Comparison of ENCODE assay signal across 8 cellular contexts in the genomic region with DNA sequence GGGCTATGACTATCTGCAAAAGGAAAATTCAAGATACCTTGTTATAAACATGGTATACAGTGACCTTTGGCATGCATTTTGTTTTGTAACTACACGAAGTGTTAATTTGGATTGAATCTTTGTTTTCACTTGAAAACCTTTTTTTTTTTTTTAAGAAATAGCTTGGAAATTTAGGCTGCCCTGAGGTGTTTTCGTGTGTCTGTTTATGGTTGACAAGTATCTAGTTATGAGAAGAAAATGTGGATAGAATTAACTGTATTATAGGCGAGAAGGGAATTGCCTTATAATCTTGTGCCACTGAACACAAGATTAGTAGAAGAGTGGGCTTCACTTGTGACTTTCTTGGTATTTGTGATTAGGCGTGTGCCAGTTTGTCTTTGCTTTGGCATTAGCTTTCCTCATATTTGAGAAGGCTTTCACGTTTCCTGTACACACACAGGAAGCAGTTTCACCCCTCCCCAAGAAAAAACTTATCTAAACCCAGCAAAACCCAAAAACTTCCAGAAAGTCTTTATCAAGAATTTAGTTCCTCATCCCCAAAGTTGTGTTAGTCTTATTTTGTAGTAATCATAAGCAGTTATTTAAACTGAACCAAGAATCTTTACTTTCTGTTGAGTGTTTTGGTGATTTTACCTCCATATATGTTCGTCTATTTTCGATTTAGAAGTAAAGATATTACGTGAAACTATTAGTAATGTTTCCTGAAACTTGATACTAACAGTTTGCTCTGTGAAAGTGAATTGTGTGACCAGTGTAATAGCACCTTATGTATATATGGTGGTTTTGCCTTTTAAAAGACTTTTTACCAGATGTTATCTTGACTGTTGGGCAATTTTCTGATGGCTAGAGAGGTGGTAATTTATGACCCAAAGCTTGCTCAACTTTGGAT. TPM values are rescaled to one million over a fixed set of nuclear protein-coding genes. Genes with fewer than 3 reads are reported as not detected.
DNase-seq lines count a peak whose midpoint lies in the region; ATAC-seq, FAIRE-seq and TF ChIP-seq lines count a peak whose summit lies in the region.

No MANE protein-coding gene starts in this region.

- TF ChIP-seq CTCF in BJ (IDR thresholded peaks at IDR 0.05; ENCODE audit: insufficient read depth, low read depth, low read length), result no peak
- TF ChIP-seq CTCF in OCI-LY3 (IDR thresholded peaks at IDR 0.05; ENCODE audit: low read depth, low read length), result no peak
- no peak for TF ChIP-seq CTCF in pancreas (IDR thresholded peaks at IDR 0.05)

- H3K9ac ChIP-seq in OCI-LY3 (ENCODE audit: low read length) (peak overlapping the region; percentile 89; the same call in 1 of the 2 replicates), endocrine pancreas (ENCODE audit: control insufficient read depth, insufficient read depth, low read length) (no peak overlapping the region)

- DNase-seq in BJ (ENCODE audit: low read depth) (no peak), renal cortical epithelial cell (ENCODE audit: low read depth) (peak; percentile 31), DMS153 (lab: John Stamatoyannopoulos, UW) (no peak), iPS-NIHi11 (ENCODE audit: low spot score) (no peak), pancreas (no peak)

- H3K36me3 ChIP-seq in BJ (ENCODE audit: control insufficient read depth, insufficient read depth, low read length) (no peaks in the 10 kb centered on the region), OCI-LY3 (replicated peaks; ENCODE audit: low read depth, low read length) (no peaks in the 10 kb centered on the region), endocrine pancreas (ENCODE audit: control insufficient read depth, insufficient read depth, low read length) (no peaks in the 10 kb centered on the region), pancreas (no peaks in the 10 kb centered on the region)

- H3K79me2 ChIP-seq in OCI-LY3 (ENCODE audit: low read length), result peaks cover 92% of the 10 kb centered on the region

- H3K4me1 ChIP-seq in OCI-LY3 (ENCODE audit: low read length) (peaks cover 28% of the 10 kb centered on the region), endocrine pancreas (ENCODE audit: control insufficient read depth, insufficient read depth, low read length) (peaks cover 47% of the 10 kb centered on the region), pancreas (peaks cover 13 to 50% (median 48%) of the 10 kb centered on the region in 3 donors)

- POLR2A ChIA-PET in BJ (lab: Charles Lee), result interaction anchor here (0.6 kb wide), 1 partner anchor 301 kb away, joined by 3 read pairs; no protein-coding TSS in a partner anchor

- 15 to 19% methylated on average over 8 of the region's 8 CpGs for WGBS in pancreas, 2 donors

- H3K9me3 ChIP-seq in OCI-LY3 (ENCODE audit: insufficient read depth, low read length) (no peaks in the 10 kb centered on the region), endocrine pancreas (ENCODE audit: control insufficient read depth, low read length) (no peaks in the 10 kb centered on the region), pancreas (no peaks in the 10 kb centered on the region)

- no peak for FAIRE-seq in pancreas (lab: Jason Lieb, UNC)

- peak overlapping the region; percentile 23 for H3K4me3 ChIP-seq in BJ (ENCODE audit: low read depth, low read length)
- H3K4me3 ChIP-seq in OCI-LY3 (ENCODE audit: low read length), result peak overlapping the region; percentile 96
- peak overlapping the region; percentile 86 for H3K4me3 ChIP-seq in endocrine pancreas (ENCODE audit: control insufficient read depth, insufficient read depth, low read length)
- H3K4me3 ChIP-seq in pancreas, result peak overlapping the region in 2 of 4 donors; percentile 4 to 13

- H3K4me2 ChIP-seq in OCI-LY3 (ENCODE audit: low read length), result peak overlapping the region; percentile 93

- ATAC-seq in GM19468 (IDR thresholded peaks at IDR 0.05; ENCODE audit: extremely low read depth, unreplicated experiment) (peak; percentile 19), pancreas (no peak)

- H2AFZ ChIP-seq in OCI-LY3 (ENCODE audit: low read depth, low read length), result no peak overlapping the region

- CTCF ChIA-PET in BJ (lab: Yijun Ruan, JAX), result interaction anchor here (0.9 to 2.1 kb wide), 3 partner anchors 9 to 194 kb away, joined by 3 to 6 read pairs (median 4); no protein-coding TSS in a partner anchor

- H3K27me3 ChIP-seq in BJ (ENCODE audit: control insufficient read depth, insufficient read depth, low read length) (no peaks in the 10 kb centered on the region), OCI-LY3 (ENCODE audit: low read depth, low read length) (no peaks in the 10 kb centered on the region), endocrine pancreas (ENCODE audit: control insufficient read depth, insufficient read depth, low read length) (no peaks in the 10 kb centered on the region), pancreas (no peaks in the 10 kb centered on the region)

- H4K20me1 ChIP-seq in OCI-LY3 (ENCODE audit: insufficient read depth, low read length), result peaks cover 76% of the 10 kb centered on the region

- intact Hi-C loops in pancreas (cut with DNase I), result no loop called here

- H3K27ac ChIP-seq in OCI-LY3 (ENCODE audit: low read length) (peak overlapping the region; percentile 40), pancreas (peak overlapping the region in 2 of 4 donors; percentile 64 to 100)

RNA-seq across cellular contexts. Expression of gene DYRK1A, which starts 3.8 kb away (rescaled TPM):
- polyA plus RNA-seq in BJ (2011; rRNA removed) (46.5 and 55.9 TPM in 2 replicates), pancreas (10 to 100 TPM; 10.4 to 15.5 TPM)
- 81.3 and 95.7 TPM in 2 replicates for polyA minus RNA-seq in BJ (2011; rRNA and poly(A)+ RNA removed)
- total RNA-seq in renal cortical epithelial cell (43.8 and 76.0 TPM in 2 replicates), pancreas (10 to 100 TPM; 20.4 to 37.9 (median 23.2) TPM)
